In genomic region chr5:67518227-67518626, GRCh38 we compare ENCODE assay signal across 27 cellular contexts.
"Had no signal": no experiment of that assay in that cellular context is flagged by ENCODE, and none has a peak within 500 bp of the region (broad histone marks: within the 10 kb centered on the region; RNA-seq: fewer than 3 reads in every experiment).

No MANE protein-coding gene starts in this region.

- H3K27me3 ChIP-seq: neutrophil, pancreas, spleen, stomach, thyroid gland, tibial nerve, upper lobe of left lung, vagina had no signal

- ATAC-seq: naive thymus-derived CD8-positive, alpha-beta T cell; natural killer cell treated with Interleukin-12 subunit alpha and Interleukin-12 subunit beta and Interleukin-15 and Interleukin-18, amount 100 ng/mL, for 72 hours; pancreas; psoas muscle; right cardiac atrium; sciatic nerve; stimulated activated effector memory CD8-positive, alpha-beta T cell treated with anti-CD3 and anti-CD28 coated beads, Interleukin-12 subunit alpha, Interleukin-12 subunit beta, amount 100 ng/mL, for 72 hours; stimulated activated naive B cell treated with anti-CD40 and anti-IgM and Interleukin-4, amounts not matched to agents 10 μg/mL and 1 μg/mL and 100 μg/mL, for 72 hours had no signal

- H3K9me3 ChIP-seq: neutrophil, pancreas, psoas muscle, spleen, stomach, thoracic aorta, thyroid gland, tibial nerve, upper lobe of left lung, vagina had no signal

- H3K4me2 ChIP-seq: smooth muscle cell had no signal

- DNase-seq: naive thymus-derived CD8-positive, alpha-beta T cell; nephron progenitor cell; nucleus accumbens; pancreas; posterior cingulate gyrus; psoas muscle; right cardiac atrium; spleen; stimulated activated CD4-positive, alpha-beta T cell treated with anti-CD3 and anti-CD28 coated beads, Interleukin-12 subunit alpha, Interleukin-12 subunit beta, amount 100 ng/mL, for 4 hours; stimulated activated CD4-positive, alpha-beta T cell treated with anti-CD3 and anti-CD28 coated beads, Interleukin-1b, Interleukin-23, amount 100 ng/mL, for 48 hours; stimulated activated CD4-positive, alpha-beta T cell treated with anti-CD3 and anti-CD28 coated beads, Interleukin-4, amount 100 ng/mL, for 24 hours; stimulated activated naive B cell treated with anti-CD40 and anti-IgM and Interleukin-4, amounts not matched to agents 10 μg/mL and 1 μg/mL and 100 μg/mL, for 72 hours; stimulated activated naive CD4-positive, alpha-beta T cell treated with Interleukin-2 at 50 U/mL for 16 hours; stomach; thyroid gland; trophoblast cell; upper lobe of left lung had no signal

- H3K4me1 ChIP-seq: pancreas, psoas muscle, stomach had no signal

- H3K27ac ChIP-seq: neutrophil, pancreas, psoas muscle, skin epidermis, stomach, thoracic aorta, tibial nerve, vagina had no signal

- H3K36me3 ChIP-seq: neutrophil, pancreas, spleen, stomach, thoracic aorta, thyroid gland, tibial nerve, upper lobe of left lung, vagina had no signal

- FAIRE-seq: pancreas, urothelium cell line had no signal

- H3K4me3 ChIP-seq: pancreas, psoas muscle, skin epidermis, smooth muscle cell, spleen, stomach, thoracic aorta, thyroid gland, tibial nerve, upper lobe of left lung, vagina had no signal
